In the genomic region with DNA sequence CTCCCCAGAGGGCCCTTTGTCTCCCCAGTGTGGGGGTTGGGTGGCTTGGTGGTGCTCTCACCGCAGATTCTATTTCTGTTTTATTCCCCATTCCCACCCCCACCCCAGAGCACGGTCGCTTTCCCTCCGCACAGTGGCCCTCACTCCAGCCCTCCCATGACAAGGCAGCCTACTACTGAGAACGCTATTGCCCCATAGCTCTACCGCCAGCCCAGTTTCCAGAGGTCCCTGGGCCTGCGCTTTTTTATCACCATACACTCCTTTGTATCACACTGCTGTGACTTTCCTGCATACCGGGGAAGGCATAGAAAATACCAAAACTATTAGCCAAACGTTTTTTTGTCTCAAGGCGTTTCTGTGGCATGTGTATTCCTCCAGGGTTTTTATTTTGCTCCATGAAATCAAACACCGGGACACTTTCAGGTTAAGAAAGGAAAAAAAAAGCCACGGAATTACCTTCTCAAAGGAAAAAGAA, we compare ENCODE assay signal across 14 cellular contexts. TPM values are rescaled to one million over a fixed set of nuclear protein-coding genes. Genes with fewer than 3 reads are reported as not detected.
DNase-seq lines count a peak whose midpoint lies in the region; ATAC-seq and TF ChIP-seq lines count a peak whose summit lies in the region.
"Had no signal": no experiment of that assay in that cellular context is flagged by ENCODE, and none has a peak within 500 bp of the region (broad histone marks: within the 10 kb centered on the region; RNA-seq: fewer than 3 reads in every experiment).

No MANE protein-coding gene starts in this region.

- H3K4me3 ChIP-seq in HUES6 (ENCODE audit: low read depth, low read length): peak overlapping the region; percentile 82
- H3K4me3 ChIP-seq: colonic mucosa, left lung had no signal

- intact Hi-C loops in CD4-positive, alpha-beta T cell (cut with DNase I, micrococcal nuclease): no loop called here

- no peaks in the 10 kb centered on the region for H3K9me3 ChIP-seq in CD4-positive, alpha-beta T cell (ENCODE audit: control insufficient read depth, low read length)
- H3K9me3 ChIP-seq in HUES6 (ENCODE audit: control insufficient read depth, insufficient read depth, low read depth, low read length): no peaks in the 10 kb centered on the region
- H3K9me3 ChIP-seq: colonic mucosa, left lung, pancreas had no signal

- no peaks in the 10 kb centered on the region for H3K9me3 Mint-ChIP-seq in CD4-positive, alpha-beta T cell
- no peaks in the 10 kb centered on the region for H3K9me3 Mint-ChIP-seq in chondrocyte (ENCODE audit: low read depth)
- H3K9me3 Mint-ChIP-seq in naive thymus-derived CD8-positive, alpha-beta T cell: peaks cover 0 to 2% (median 0%) of the 10 kb centered on the region in 9 donors

- no peaks in the 10 kb centered on the region for H3K36me3 ChIP-seq in HUES6 (ENCODE audit: control insufficient read depth, insufficient read depth, low read length)
- H3K36me3 ChIP-seq: colonic mucosa, left lung, pancreas had no signal

- no peak overlapping the region for H3K27ac ChIP-seq in CD4-positive, alpha-beta T cell (ENCODE audit: low read depth, low read length)
- no peak overlapping the region for H3K27ac ChIP-seq in HUES6 (ENCODE audit: low read depth, low read length)
- H3K27ac ChIP-seq: colonic mucosa, left lung, pancreas had no signal

- peaks cover 38% of the 10 kb centered on the region for H3K27me3 ChIP-seq in CD4-positive, alpha-beta T cell (ENCODE audit: control insufficient read depth, insufficient read depth, low read length)
- H3K27me3 ChIP-seq in HUES6 (ENCODE audit: control insufficient read depth, insufficient read depth, low read length): peaks cover 58% of the 10 kb centered on the region
- H3K27me3 ChIP-seq: pancreas had no signal

- no peak for ATAC-seq in CD4-positive, alpha-beta T cell (ENCODE audit: poor library complexity)
- ATAC-seq in naive thymus-derived CD8-positive, alpha-beta T cell: no peak

- CTCF ChIA-PET in CD4-positive, alpha-beta T cell (lab: Charles Lee): no interaction called here

- no peaks in the 10 kb centered on the region for H3K36me3 Mint-ChIP-seq in CD4-positive, alpha-beta T cell (ENCODE audit: low read depth)
- H3K36me3 Mint-ChIP-seq in chondrocyte (ENCODE audit: low read depth): no peaks in the 10 kb centered on the region
- peaks cover 0 to 5% (median 4%) of the 10 kb centered on the region in 3 donors for H3K36me3 Mint-ChIP-seq in naive thymus-derived CD8-positive, alpha-beta T cell
- H3K36me3 Mint-ChIP-seq: CD4-positive, CD25-positive, alpha-beta regulatory T cell had no signal

- peak overlapping the region; percentile 34 for H3K4me3 Mint-ChIP-seq in CD4-positive, alpha-beta T cell
- H3K4me3 Mint-ChIP-seq in chondrocyte (ENCODE audit: unreplicated experiment): peak overlapping the region; percentile 12
- H3K4me3 Mint-ChIP-seq in naive thymus-derived CD8-positive, alpha-beta T cell: peak overlapping the region in 8 of 10 donors; percentile 30 to 71 (median 64)
- H3K4me3 Mint-ChIP-seq: activated CD4-positive, alpha-beta T cell treated with anti-CD3 and anti-CD28 coated beads for 36 hours had no signal

- H3K27ac Mint-ChIP-seq in CD4-positive, alpha-beta T cell: no peak overlapping the region
- H3K27ac Mint-ChIP-seq in chondrocyte (ENCODE audit: unreplicated experiment): no peak overlapping the region
- H3K27ac Mint-ChIP-seq in naive thymus-derived CD8-positive, alpha-beta T cell: no peak overlapping the region
- H3K27ac Mint-ChIP-seq: activated CD4-positive, alpha-beta T cell treated with anti-CD3 and anti-CD28 coated beads for 36 hours; CD4-positive, CD25-positive, alpha-beta regulatory T cell had no signal

- no peaks in the 10 kb centered on the region for H3K4me1 Mint-ChIP-seq in CD4-positive, alpha-beta T cell (ENCODE audit: low read depth)
- peaks cover 2% of the 10 kb centered on the region for H3K4me1 Mint-ChIP-seq in chondrocyte (ENCODE audit: low read depth)
- H3K4me1 Mint-ChIP-seq in naive thymus-derived CD8-positive, alpha-beta T cell: peaks cover 4 to 19% (median 8%) of the 10 kb centered on the region in 4 donors
- H3K4me1 Mint-ChIP-seq: activated CD4-positive, alpha-beta T cell treated with anti-CD3 and anti-CD28 coated beads for 36 hours had no signal

- no peak for TF ChIP-seq CTCF in CD4-positive, alpha-beta T cell (IDR thresholded peaks at IDR 0.05)
- TF ChIP-seq CTCF in chondrocyte (IDR thresholded peaks at IDR 0.05): no peak

- POLR2A ChIA-PET in CD4-positive, alpha-beta T cell (lab: Charles Lee): no interaction called here
- POLR2A ChIA-PET in naive thymus-derived CD8-positive, alpha-beta T cell (lab: Charles Lee): no interaction called here

- no peak overlapping the region for H3K9ac ChIP-seq in HUES6 (ENCODE audit: low read length)

- peaks cover 15% of the 10 kb centered on the region for H3K4me1 ChIP-seq in HUES6 (ENCODE audit: control insufficient read depth, insufficient read depth, low read length)
- H3K4me1 ChIP-seq: colonic mucosa, left lung had no signal

- H3K27me3 Mint-ChIP-seq in CD4-positive, alpha-beta T cell: peaks cover 73% of the 10 kb centered on the region
- H3K27me3 Mint-ChIP-seq in chondrocyte (ENCODE audit: low read depth): peaks cover 59% of the 10 kb centered on the region
- H3K27me3 Mint-ChIP-seq in naive thymus-derived CD8-positive, alpha-beta T cell: peaks cover 34 to 76% (median 56%) of the 10 kb centered on the region in 5 donors

- DNase-seq in CD4-positive, alpha-beta T cell: no peak
- no peak for DNase-seq in chondrocyte (ENCODE audit: low spot score)
- no peak for DNase-seq in naive thymus-derived CD8-positive, alpha-beta T cell
- DNase-seq in kidney tubule cell (ENCODE audit: low spot score): no peak
- DNase-seq in NCI-H1694 treated with DMSO at 0.1 percent for 48 hours (lab: John Stamatoyannopoulos, UW): no peak
- DNase-seq in NCI-H2081 treated with DMSO at 0.1 percent for 48 hours (lab: John Stamatoyannopoulos, UW): no peak
- DNase-seq in NCI-H1417 treated with DMSO at 0.1 percent for 48 hours (lab: John Stamatoyannopoulos, UW): no peak
- DNase-seq: activated gamma-delta T cell; CD4-positive, CD25-positive, alpha-beta regulatory T cell; colonic mucosa had no signal

RNA-seq across cellular contexts. Expression of gene AMER3, which starts 1.4 kb away (rescaled TPM):
- not detected for total RNA-seq in CD4-positive, alpha-beta T cell
- total RNA-seq in chondrocyte: not detected in 3 replicates
- not detected for total RNA-seq in naive thymus-derived CD8-positive, alpha-beta T cell
- not detected for polyA plus RNA-seq in naive thymus-derived CD8-positive, alpha-beta T cell
- total RNA-seq: activated CD4-positive, alpha-beta T cell treated with anti-CD3 and anti-CD28 coated beads for 36 hours; CD4-positive, CD25-positive, alpha-beta regulatory T cell; left lung had no signal
- polyA plus RNA-seq: CD4-positive, CD25-positive, alpha-beta regulatory T cell had no signal

RNA-seq across cellular contexts. Expression of gene GPR148, which starts 27.9 kb away (rescaled TPM):
- not detected for total RNA-seq in CD4-positive, alpha-beta T cell
- total RNA-seq in chondrocyte: not detected in 3 replicates
- not detected for total RNA-seq in naive thymus-derived CD8-positive, alpha-beta T cell
- not detected for polyA plus RNA-seq in naive thymus-derived CD8-positive, alpha-beta T cell
- total RNA-seq: activated CD4-positive, alpha-beta T cell treated with anti-CD3 and anti-CD28 coated beads for 36 hours; CD4-positive, CD25-positive, alpha-beta regulatory T cell; colonic mucosa; left lung had no signal
- polyA plus RNA-seq: CD4-positive, CD25-positive, alpha-beta regulatory T cell had no signal

Comparison
In these comparisons a context has a peak if more than half of its experiments do, and no peak if none do; other contexts are left out.
1. H3K4me3 Mint-ChIP-seq: peak in every context shown above with its lines; median percentile 64 in naive thymus-derived CD8-positive, alpha-beta T cell; 34 in CD4-positive, alpha-beta T cell; 12 in chondrocyte.